Comparison of ENCODE assay signal across 11 cellular contexts in genomic region chr21:45317401-45318145, GRCh38. TPM values are rescaled to one million over a fixed set of nuclear protein-coding genes. Genes with fewer than 3 reads are reported as not detected.
A peak's percentile ranks its signal among the peaks of the same experiment; 100 is the strongest.
DNase-seq lines count a peak whose midpoint lies in the region; ATAC-seq and TF ChIP-seq lines count a peak whose summit lies in the region.
"Had no signal": no experiment of that assay in that cellular context is flagged by ENCODE, and none has a peak within 500 bp of the region (broad histone marks: within the 10 kb centered on the region; RNA-seq: fewer than 3 reads in every experiment).

No MANE protein-coding gene starts in this region.

- H3K9me2 ChIP-seq in SK-N-SH, result no peaks in the 10 kb centered on the region

- TF ChIP-seq CTCF in SK-N-SH (IDR thresholded peaks at IDR 0.05), result no peak
- TF ChIP-seq CTCF in epithelial cell of esophagus (IDR thresholded peaks at IDR 0.05; ENCODE audit: insufficient read depth, low read depth, low read length, missing control alignments), result no peak
- no peak for TF ChIP-seq CTCF in vagina (IDR thresholded peaks at IDR 0.05)

- CTCF ChIA-PET in SK-N-SH (lab: Yijun Ruan, JAX), result interaction anchor here (1.1 to 1.5 kb wide), 3 partner anchors 8 to 179 kb away, joined by 4 to 5 read pairs (median 4); no protein-coding TSS in a partner anchor

- TF ChIP-seq POLR2A in vagina (IDR thresholded peaks at IDR 0.05), result no peak

- no peaks in the 10 kb centered on the region for H4K20me1 ChIP-seq in SK-N-SH (ENCODE audit: insufficient read depth)

- H3K36me3 ChIP-seq in SK-N-SH (replicated peaks in 1 of 2; ENCODE audit: control insufficient read depth in 1 of 2, insufficient read depth in 2 of 2, low read length in 1 of 2) (no peaks in the 10 kb centered on the region), muscle layer of colon (ENCODE audit: insufficient read depth, low read length) (no peaks in the 10 kb centered on the region), vagina (no peaks in the 10 kb centered on the region)

- WGBS in SK-N-SH (ENCODE audit: low lambda C conversion rate), result 87% methylated on average over 4 of the region's 17 CpGs

- no peak for DNase-seq in SK-N-SH
- DNase-seq in epithelial cell of esophagus (ENCODE audit: low read depth), result peak; percentile 15
- no peak for DNase-seq in vagina (ENCODE audit: extremely low spot score in 2 of 2)
- DNase-seq in NCI-H2107 treated with DMSO at 0.1 percent for 48 hours (lab: John Stamatoyannopoulos, UW; ENCODE audit: unreplicated experiment), result no peak
- DNase-seq: naive thymus-derived CD4-positive, alpha-beta T cell; SIG-M5 had no signal

- TF ChIP-seq RAD21 in SK-N-SH (IDR thresholded peaks at IDR 0.05; ENCODE audit: low read length), result no peak

- no peak overlapping the region for H2AFZ ChIP-seq in SK-N-SH (ENCODE audit: low read depth)

- intact Hi-C loops in vagina (cut with DNase I), result no loop called here

- H3K27ac ChIP-seq in SK-N-SH (ENCODE audit: low read depth in 2 of 2, low read length in 1 of 2), result peak overlapping the region in 1 of 2 experiments; percentile 87; a peak in 2 of 4 replicates
- H3K27ac ChIP-seq in muscle layer of colon (ENCODE audit: low read depth, low read length), result peak overlapping the region; percentile 7
- H3K27ac ChIP-seq in vagina, result peak overlapping the region; percentile 71
- H3K27ac ChIP-seq: 22Rv1 had no signal

- H3K4me1 ChIP-seq in SK-N-SH (ENCODE audit: control insufficient read depth in 1 of 2, insufficient read depth in 2 of 2, low read depth in 1 of 2, low read length in 1 of 2) (peaks cover 14 to 25% of the 10 kb centered on the region in 2 experiments; a peak in 3 of 4 replicates), muscle layer of colon (ENCODE audit: insufficient read depth, low read length) (peaks cover 33% of the 10 kb centered on the region), vagina (peaks cover 44% of the 10 kb centered on the region)

- POLR2A ChIA-PET in SK-N-SH (lab: Yijun Ruan, JAX), result no interaction called here

- H3K9ac ChIP-seq in SK-N-SH, result peak overlapping the region; percentile 49; the same call in 1 of the 2 replicates
- no peak overlapping the region for H3K9ac ChIP-seq in muscle layer of colon (ENCODE audit: low read length)

- no peak for ATAC-seq in SK-N-SH treated with all-trans-retinoic acid at 6 μM for 48 hours
- no peak for ATAC-seq in HG03196 (IDR thresholded peaks at IDR 0.05; ENCODE audit: unreplicated experiment)
- no peak for ATAC-seq in HG02938 (IDR thresholded peaks at IDR 0.05; ENCODE audit: unreplicated experiment)
- ATAC-seq: naive thymus-derived CD4-positive, alpha-beta T cell had no signal

- H3K4me2 ChIP-seq in SK-N-SH, result peak overlapping the region; percentile 19; the same call in 1 of the 2 replicates

- H3K9me3 ChIP-seq in SK-N-SH (no peaks in the 10 kb centered on the region), muscle layer of colon (ENCODE audit: low read length) (no peaks in the 10 kb centered on the region), vagina (no peaks in the 10 kb centered on the region)

- TF ChIP-seq EP300 in SK-N-SH (IDR thresholded peaks at IDR 0.05; ENCODE audit: borderline replicate concordance in 1 of 2, low read depth in 1 of 2, low read length in 1 of 2), result no peak

- no peaks in the 10 kb centered on the region for H3K79me2 ChIP-seq in SK-N-SH (ENCODE audit: insufficient read depth)

- H3F3A ChIP-seq in SK-N-SH (replicated peaks; ENCODE audit: insufficient read depth), result no peaks in the 10 kb centered on the region

- H3K27me3 ChIP-seq in SK-N-SH (ENCODE audit: insufficient read depth), result no peaks in the 10 kb centered on the region
- no peaks in the 10 kb centered on the region for H3K27me3 ChIP-seq in muscle layer of colon (ENCODE audit: control insufficient read depth in 1 of 2, insufficient read depth in 2 of 2, low read length in 2 of 2)
- no peaks in the 10 kb centered on the region for H3K27me3 ChIP-seq in vagina

- H3K4me3 ChIP-seq in SK-N-SH (ENCODE audit: low read depth in 2 of 2, low read length in 1 of 2) (no peak overlapping the region), epithelial cell of esophagus (ENCODE audit: low read length) (no peak overlapping the region), muscle layer of colon (ENCODE audit: low read depth in 1 of 2, low read length in 2 of 2) (no peak overlapping the region), vagina (no peak overlapping the region)

TF ChIP-seq in SK-N-SH, 30 proteins besides CTCF, POLR2A, EP300 and RAD21:
- TF ChIP-seq FOSL2 (IDR thresholded peaks at IDR 0.05; ENCODE audit: borderline replicate concordance, low read depth) (0 out of 2 replicates have a peak, but pooled peaks have one; percentile 11), RFX5 (IDR thresholded peaks at IDR 0.05; ENCODE audit: low read length) (no peak)

TF ChIP-seq in SK-N-SH treated with all-trans-retinoic acid at 6 μM for 48 hours, 23 proteins besides CTCF, POLR2A, EP300 and RAD21 (continues in another document):
- TF ChIP-seq PATZ1 (CRISPR knock-in tag; IDR thresholded peaks at IDR 0.05; ENCODE audit: borderline replicate concordance) (no peak), TSHZ2 (CRISPR knock-in tag; IDR thresholded peaks at IDR 0.05) (no peak), ISL1 (CRISPR knock-in tag; IDR thresholded peaks at IDR 0.05) (no peak), ZNF70 (CRISPR knock-in tag; IDR thresholded peaks at IDR 0.05) (no peak), OSR1 (CRISPR knock-in tag; IDR thresholded peaks at IDR 0.05) (no peak), CSRNP3 (CRISPR knock-in tag; IDR thresholded peaks at IDR 0.05) (no peak), POU6F1 (CRISPR knock-in tag; IDR thresholded peaks at IDR 0.05; ENCODE audit: borderline replicate concordance, low read depth) (no peak), ZFP30 (CRISPR knock-in tag; IDR thresholded peaks at IDR 0.05) (no peak)

RNA-seq across cellular contexts. Expression of gene POFUT2, which starts 29.9 kb away (rescaled TPM):
- 45.5 and 53.3 TPM in 2 replicates for polyA plus RNA-seq in SK-N-SH (2012; rRNA removed)
- 27.6 and 33.4 TPM in 2 replicates for polyA plus RNA-seq in SK-N-SH (2012; cell fraction: cytosol; rRNA removed)
- polyA plus RNA-seq in SK-N-SH (2012; cell fraction: nucleus; rRNA removed), result 208 and 214 TPM in 2 replicates
- total RNA-seq in vagina, result 38.3 TPM
